In the genomic region with DNA sequence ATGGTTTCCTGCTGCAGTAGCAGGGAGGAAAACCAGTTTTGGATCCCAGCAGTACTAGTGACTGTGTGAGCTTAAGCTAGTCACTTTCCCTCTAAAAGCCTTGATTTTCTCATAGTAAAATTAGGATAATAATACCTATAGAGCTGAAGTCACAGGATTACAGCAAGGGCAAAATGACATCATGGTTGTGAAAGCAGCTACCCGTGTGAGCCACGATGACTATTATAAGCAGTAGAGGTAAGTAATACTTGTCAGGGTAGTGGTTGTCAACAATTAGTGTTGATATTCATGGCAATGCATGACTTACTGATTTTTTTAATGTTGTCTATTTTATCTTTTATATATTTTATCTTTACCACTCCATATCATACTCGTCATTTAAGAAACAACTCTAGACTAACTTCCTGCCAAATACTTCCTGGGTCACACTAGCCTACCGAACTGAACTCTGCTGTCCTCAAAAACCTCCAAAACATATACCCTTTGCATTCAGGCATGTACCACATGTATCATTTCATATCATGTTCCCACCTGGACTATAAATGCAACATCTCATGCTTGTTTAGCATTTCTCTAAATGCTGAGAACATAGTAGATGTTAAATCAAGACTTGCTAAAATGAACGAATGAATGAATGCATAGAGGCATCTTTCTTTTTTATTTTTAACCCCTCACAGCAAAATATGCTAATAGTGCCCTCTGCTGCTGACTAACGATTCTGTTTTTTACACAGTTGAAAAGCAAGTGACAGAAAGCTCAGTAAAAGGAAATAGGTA, we compare ENCODE assay signal across 9 cellular contexts.
DNase-seq lines count a peak whose midpoint lies in the region; ATAC-seq and TF ChIP-seq lines count a peak whose summit lies in the region.
"Had no signal": no experiment of that assay in that cellular context is flagged by ENCODE, and none has a peak within 500 bp of the region (broad histone marks: within the 10 kb centered on the region; RNA-seq: fewer than 3 reads in every experiment).

No MANE protein-coding gene starts in this region.

- WGBS in lung, 2 donors = 32 to 42% methylated on average over 6 of the region's 6 CpGs

- peak overlapping the region; percentile 59 for H3K27ac Mint-ChIP-seq in activated T-cell treated with anti-CD3 and anti-CD28 coated beads, Interleukin-2, amount 50 U/mL, for 72 hours
- H3K27ac Mint-ChIP-seq: dendritic cell treated with granulocyte-macrophage colony-stimulating factor and Interleukin-4, amounts not matched to agents 40 ng/mL and 50 ng/mL, for 4 days had no signal

- H3K36me3 ChIP-seq in Loucy (ENCODE audit: insufficient read depth, low read length) (no peaks in the 10 kb centered on the region), WERI-Rb-1 (no peaks in the 10 kb centered on the region), lung (ENCODE audit: control insufficient read depth in 2 of 2, insufficient read depth in 2 of 2, low read length in 2 of 2) (no peaks in the 10 kb centered on the region)

- H3K4me1 Mint-ChIP-seq in activated T-cell treated with anti-CD3 and anti-CD28 coated beads, Interleukin-2, amount 50 U/mL, for 72 hours (ENCODE audit: low read depth) = peaks cover 24% of the 10 kb centered on the region

- H3K79me2 ChIP-seq in Loucy (ENCODE audit: insufficient read depth, low read length) = no peaks in the 10 kb centered on the region

- H3K27ac ChIP-seq in WERI-Rb-1 = no peak overlapping the region
- no peak overlapping the region for H3K27ac ChIP-seq in lung (ENCODE audit: low read depth in 1 of 2, low read length in 1 of 2)

- no peak overlapping the region for H3K9ac ChIP-seq in Loucy (ENCODE audit: low read depth, low read length, poor library complexity, severe bottlenecking)

- no peaks in the 10 kb centered on the region for H4K20me1 ChIP-seq in Loucy (ENCODE audit: insufficient read depth, low read length, poor library complexity, severe bottlenecking)

- no peaks in the 10 kb centered on the region for H3K9me3 Mint-ChIP-seq in activated T-cell treated with anti-CD3 and anti-CD28 coated beads, Interleukin-2, amount 50 U/mL, for 72 hours
- H3K9me3 Mint-ChIP-seq: dendritic cell treated with granulocyte-macrophage colony-stimulating factor and Interleukin-4, amounts not matched to agents 40 ng/mL and 50 ng/mL, for 4 days had no signal

- peaks cover 20% of the 10 kb centered on the region for H3K27me3 Mint-ChIP-seq in activated T-cell treated with anti-CD3 and anti-CD28 coated beads, Interleukin-2, amount 50 U/mL, for 72 hours (ENCODE audit: low read depth)

- no peaks in the 10 kb centered on the region for H3K27me3 ChIP-seq in Loucy (ENCODE audit: insufficient read depth, low read length, poor library complexity, severe bottlenecking)
- no peaks in the 10 kb centered on the region for H3K27me3 ChIP-seq in WERI-Rb-1 (ENCODE audit: insufficient read depth, low read depth, severe bottlenecking)
- H3K27me3 ChIP-seq in lung (ENCODE audit: control insufficient read depth, insufficient read depth) = no peaks in the 10 kb centered on the region

- H3K4me2 ChIP-seq in Loucy (ENCODE audit: low read depth, low read length, poor library complexity, severe bottlenecking) = no peak overlapping the region

- TF ChIP-seq CTCF in Loucy (conservative IDR thresholded peaks at IDR 0.05; ENCODE audit: low read length) (peak; percentile 93), WERI-Rb-1 (IDR thresholded peaks at IDR 0.05; ENCODE audit: low read depth, low read length) (peak; percentile 9; the same call in 1 of the 2 replicates), lung (IDR thresholded peaks at IDR 0.05; ENCODE audit: control extremely low read depth, extremely low read depth) (peak; percentile 28)

- H2AFZ ChIP-seq in Loucy (ENCODE audit: low read length) = peak overlapping the region; percentile 30; the same call in 1 of the 2 replicates

- no peaks in the 10 kb centered on the region for H3F3A ChIP-seq in Loucy (ENCODE audit: low read depth)

- H3K36me3 Mint-ChIP-seq in activated T-cell treated with anti-CD3 and anti-CD28 coated beads, Interleukin-2, amount 50 U/mL, for 72 hours (ENCODE audit: insufficient read depth in 2 of 2) = no peaks in the 10 kb centered on the region

- H3K4me1 ChIP-seq in Loucy (ENCODE audit: insufficient read depth, low read length, poor library complexity, severe bottlenecking) (peaks cover 8% of the 10 kb centered on the region), lung (ENCODE audit: control insufficient read depth in 2 of 2, insufficient read depth in 2 of 2, low read length in 2 of 2) (no peaks in the 10 kb centered on the region)

- no peaks in the 10 kb centered on the region for H3K9me3 ChIP-seq in Loucy (ENCODE audit: insufficient read depth, low read depth, low read length)
- H3K9me3 ChIP-seq in WERI-Rb-1 (ENCODE audit: severe bottlenecking) = no peaks in the 10 kb centered on the region
- H3K9me3 ChIP-seq in lung (ENCODE audit: control insufficient read depth in 2 of 2, insufficient read depth in 1 of 2, low read length in 1 of 2) = no peaks in the 10 kb centered on the region

- no peaks in the 10 kb centered on the region for H3K9me2 ChIP-seq in Loucy (replicated peaks; ENCODE audit: low read depth, low read length)

- H3K4me3 ChIP-seq in Loucy (ENCODE audit: low read length, poor library complexity, severe bottlenecking) = no peak overlapping the region
- no peak overlapping the region for H3K4me3 ChIP-seq in WERI-Rb-1 (ENCODE audit: low read depth, low read length)
- no peak overlapping the region for H3K4me3 ChIP-seq in lung

- peak; percentile 65 to 73 for ATAC-seq in activated T-cell treated with anti-CD3 and anti-CD28 coated beads, Interleukin-2, amount 50 U/mL, for 72 hours (replicated peaks in 1 of 2)
- no peak for ATAC-seq in lung (ENCODE audit: insufficient read depth, low FRiP score)
- no peak for ATAC-seq in HG02973 (IDR thresholded peaks at IDR 0.05; ENCODE audit: unreplicated experiment)

- DNase-seq in activated T-cell treated with anti-CD3 and anti-CD28 coated beads, Interleukin-2, amount 50 U/mL, for 72 hours = peak; percentile 20 to 25
- DNase-seq in activated T-cell treated with anti-CD3 and anti-CD28 coated beads for 4 hours = no peak
- no peak for DNase-seq in WERI-Rb-1
- no peak for DNase-seq in lung (ENCODE audit: low spot score)
- no peak for DNase-seq in T1000 (lab: John Stamatoyannopoulos, UW)
- no peak for DNase-seq in NK-92 treated with Interleukin-12 subunit alpha and Interleukin-12 subunit beta, amount 100 ng/mL, for 24 hours (lab: John Stamatoyannopoulos, UW)

- peak overlapping the region; percentile 41 to 63 for H3K4me3 Mint-ChIP-seq in activated T-cell treated with anti-CD3 and anti-CD28 coated beads, Interleukin-2, amount 50 U/mL, for 72 hours
- H3K4me3 Mint-ChIP-seq: dendritic cell treated with granulocyte-macrophage colony-stimulating factor and Interleukin-4, amounts not matched to agents 40 ng/mL and 50 ng/mL, for 4 days had no signal

Comparison
In these comparisons a context has a peak if more than half of its experiments do, and no peak if none do; other contexts are left out.
1. DNase-seq: peak in activated T-cell treated with anti-CD3 and anti-CD28 coated beads, Interleukin-2, amount 50 U/mL, for 72 hours (2 of 2); none in activated T-cell treated with anti-CD3 and anti-CD28 coated beads for 4 hours (single experiment), WERI-Rb-1 (single experiment), lung (single experiment), T1000 (single experiment) and NK-92 treated with Interleukin-12 subunit alpha and Interleukin-12 subunit beta, amount 100 ng/mL, for 24 hours (single experiment).
2. ATAC-seq: peak in activated T-cell treated with anti-CD3 and anti-CD28 coated beads, Interleukin-2, amount 50 U/mL, for 72 hours (2 of 2); none in lung (single experiment) and HG02973 (single experiment).
3. CTCF ChIP-seq: peak in every context shown above with its lines; median percentile 93 in Loucy; 28 in lung; 9 in WERI-Rb-1.